In genomic region chr4:77385124-77385969, GRCh38 we compare ENCODE assay signal across 8 cellular contexts.
DNase-seq lines count a peak whose midpoint lies in the region; ATAC-seq and TF ChIP-seq lines count a peak whose summit lies in the region.

No MANE protein-coding gene starts in this region.

- no peak for TF ChIP-seq POLR2A in Peyer's patch (IDR thresholded peaks at IDR 0.05)

- ATAC-seq in GM18909 (IDR thresholded peaks at IDR 0.05; ENCODE audit: poor library complexity, unreplicated experiment) (peak; percentile 70), foreskin keratinocyte (peak; percentile 57)

- H3K27me3 ChIP-seq in Peyer's patch (no peaks in the 10 kb centered on the region), foreskin keratinocyte (peaks cover 73% of the 10 kb centered on the region), tibial artery (no peaks in the 10 kb centered on the region)

- H3K9me3 ChIP-seq in Peyer's patch (no peaks in the 10 kb centered on the region), tibial artery (no peaks in the 10 kb centered on the region)

- H3K36me3 ChIP-seq in Peyer's patch (no peaks in the 10 kb centered on the region), tibial artery (no peaks in the 10 kb centered on the region)

- peak; percentile 47 to 92 (median 83) for TF ChIP-seq CTCF in Peyer's patch (IDR thresholded peaks at IDR 0.05)
- TF ChIP-seq CTCF in foreskin keratinocyte (conservative IDR thresholded peaks at IDR 0.05): peak; percentile 87
- TF ChIP-seq CTCF in tibial artery (IDR thresholded peaks at IDR 0.05): peak; percentile 80 to 82

- no peak overlapping the region for H3K4me3 Mint-ChIP-seq in activated T-helper 2 cell treated with anti-CD3 and anti-CD28 coated beads, Interferon-gamma antibody, Interleukin-2, Interleukin-4, amounts not matched to agents 10 μg/mL and 5 μg/mL and 100 μg/mL, durations not matched to agents 14 hours and 24 hours and 36 hours (ENCODE audit: low read depth)

- no peaks in the 10 kb centered on the region for H3K4me1 ChIP-seq in Peyer's patch
- H3K4me1 ChIP-seq in foreskin keratinocyte: no peaks in the 10 kb centered on the region
- H3K4me1 ChIP-seq in tibial artery: no peaks in the 10 kb centered on the region

- intact Hi-C loops in activated T-helper 2 cell treated with anti-CD3 and anti-CD28 coated beads, Interferon-gamma antibody, Interleukin-2, Interleukin-4, amounts not matched to agents 10 μg/mL and 5 μg/mL and 100 μg/mL, durations not matched to agents 14 hours and 24 hours and 36 hours (cut with micrococcal nuclease): loop anchor here (1.0 kb wide), 4 partner anchors 33 to 233 kb away; no protein-coding TSS in a partner anchor
- intact Hi-C loops in tibial artery (cut with DNase I; ENCODE audit: low total_unique reads): loop anchor here (5.0 kb wide), 1 partner anchor 217 kb away; no protein-coding TSS in a partner anchor

- H3K36me3 Mint-ChIP-seq in activated T-helper 2 cell treated with anti-CD3 and anti-CD28 coated beads, Interferon-gamma antibody, Interleukin-2, Interleukin-4, amounts not matched to agents 10 μg/mL and 5 μg/mL and 100 μg/mL, durations not matched to agents 14 hours and 24 hours and 36 hours (ENCODE audit: low read depth): no peaks in the 10 kb centered on the region

- H3K4me3 ChIP-seq in Peyer's patch: no peak overlapping the region
- H3K4me3 ChIP-seq in tibial artery: no peak overlapping the region

- H3K27ac ChIP-seq in Peyer's patch (no peak overlapping the region), foreskin keratinocyte (no peak overlapping the region), tibial artery (no peak overlapping the region)

- no peak overlapping the region for H3K27ac Mint-ChIP-seq in activated T-helper 2 cell treated with anti-CD3 and anti-CD28 coated beads, Interferon-gamma antibody, Interleukin-2, Interleukin-4, amounts not matched to agents 10 μg/mL and 5 μg/mL and 100 μg/mL, durations not matched to agents 14 hours and 24 hours and 36 hours

- peaks cover 9% of the 10 kb centered on the region for H3K27me3 Mint-ChIP-seq in activated T-helper 2 cell treated with anti-CD3 and anti-CD28 coated beads, Interferon-gamma antibody, Interleukin-2, Interleukin-4, amounts not matched to agents 10 μg/mL and 5 μg/mL and 100 μg/mL, durations not matched to agents 14 hours and 24 hours and 36 hours (ENCODE audit: low read depth)

- DNase-seq in C1 segment of cervical spinal cord (lab: John Stamatoyannopoulos, UW): peak in 12 of 14 donors; percentile 2 to 52 (median 22)
- peak; percentile 53 for DNase-seq in HK-2 (ENCODE audit: unreplicated experiment)
- peak; percentile 30 to 85 (median 60) for DNase-seq in Peyer's patch
- DNase-seq in activated T-helper 2 cell treated with anti-CD3 and anti-CD28 coated beads, Interferon-gamma antibody, Interleukin-2, Interleukin-4, amounts not matched to agents 10 μg/mL and 5 μg/mL and 100 μg/mL, durations not matched to agents 14 hours and 24 hours and 36 hours (ENCODE audit: low spot score): peak; percentile 29
- DNase-seq in foreskin keratinocyte: peak; percentile 16 to 57
- peak; percentile 27 for DNase-seq in occipital lobe (lab: John Stamatoyannopoulos, UW)
- peak; percentile 48 to 75 for DNase-seq in tibial artery

- H3K9me3 Mint-ChIP-seq in activated T-helper 2 cell treated with anti-CD3 and anti-CD28 coated beads, Interferon-gamma antibody, Interleukin-2, Interleukin-4, amounts not matched to agents 10 μg/mL and 5 μg/mL and 100 μg/mL, durations not matched to agents 14 hours and 24 hours and 36 hours: no peaks in the 10 kb centered on the region

- H3K4me1 Mint-ChIP-seq in activated T-helper 2 cell treated with anti-CD3 and anti-CD28 coated beads, Interferon-gamma antibody, Interleukin-2, Interleukin-4, amounts not matched to agents 10 μg/mL and 5 μg/mL and 100 μg/mL, durations not matched to agents 14 hours and 24 hours and 36 hours (ENCODE audit: low read depth): peaks cover 11% of the 10 kb centered on the region
